Comparison of ENCODE assay signal across 19 cellular contexts in the genomic region with DNA sequence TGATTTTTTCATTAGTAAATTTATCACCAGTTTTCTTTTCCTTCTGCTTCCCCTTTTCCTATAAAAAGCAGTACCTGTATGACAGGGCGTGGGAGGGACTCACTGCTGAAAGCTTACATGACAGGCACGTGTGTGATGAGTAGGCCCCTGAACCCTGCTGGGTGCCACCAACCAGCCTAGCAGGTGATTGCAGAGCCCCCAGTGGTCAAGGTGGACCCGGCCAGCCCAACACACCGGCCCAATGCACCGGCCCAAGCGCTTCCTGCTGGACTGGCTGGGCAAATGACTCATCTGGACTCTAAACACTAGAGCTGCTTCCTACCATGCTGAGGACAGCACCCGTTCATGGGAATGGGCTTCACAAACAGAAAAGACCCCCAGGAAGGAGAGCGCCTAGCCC.
"Had no signal": no experiment of that assay in that cellular context is flagged by ENCODE, and none has a peak within 500 bp of the region (broad histone marks: within the 10 kb centered on the region; RNA-seq: fewer than 3 reads in every experiment).

No MANE protein-coding gene starts in this region.

- ATAC-seq: esophagus mucosa; gastrocnemius medialis; left lobe of liver; mucosa of descending colon; stimulated activated effector memory CD8-positive, alpha-beta T cell treated with anti-CD3 and anti-CD28 coated beads, Interleukin-12 subunit alpha, Interleukin-12 subunit beta, amount 100 ng/mL, for 72 hours had no signal

- H3K9me3 ChIP-seq: gastrocnemius medialis, mucosa of descending colon, sigmoid colon, thoracic aorta, tibial nerve, upper lobe of left lung had no signal

- H3K27ac ChIP-seq: dorsolateral prefrontal cortex, epithelial cell of prostate, gastrocnemius medialis, parathyroid adenoma, sigmoid colon, thoracic aorta, tibial nerve, upper lobe of left lung had no signal

- H3K4me3 ChIP-seq: dorsolateral prefrontal cortex, gastrocnemius medialis, lung, mucosa of descending colon, sigmoid colon, thoracic aorta, tibial nerve, upper lobe of left lung had no signal

- DNase-seq: dorsolateral prefrontal cortex; effector CD4-positive, alpha-beta T cell; foreskin fibroblast; gastrocnemius medialis; kidney; mucosa of descending colon; naive B cell; sigmoid colon; stimulated activated CD4-positive, alpha-beta T cell treated with anti-CD3 and anti-CD28 coated beads, Interleukin-2, amount 100 ng/mL, for 24 hours; stimulated activated CD4-positive, alpha-beta T cell treated with anti-CD3 and anti-CD28 coated beads, Interleukin-4, amount 100 ng/mL, for 24 hours had no signal

- H3K9ac ChIP-seq: parathyroid adenoma had no signal

- H3K27me3 ChIP-seq: gastrocnemius medialis, sigmoid colon, tibial nerve, upper lobe of left lung had no signal

- H3K4me1 ChIP-seq: gastrocnemius medialis, parathyroid adenoma, upper lobe of left lung had no signal

- H3K36me3 ChIP-seq: gastrocnemius medialis, sigmoid colon, thoracic aorta, upper lobe of left lung had no signal
